Comparison of ENCODE assay signal across 10 cellular contexts in genomic region chr20:36624068-36624813, GRCh38. TPM values are rescaled to one million over a fixed set of nuclear protein-coding genes. Genes with fewer than 3 reads are reported as not detected.
A peak's percentile ranks its signal among the peaks of the same experiment; 100 is the strongest.
DNase-seq lines count a peak whose midpoint lies in the region; ATAC-seq and TF ChIP-seq lines count a peak whose summit lies in the region.
"Had no signal": no experiment of that assay in that cellular context is flagged by ENCODE, and none has a peak within 500 bp of the region (broad histone marks: within the 10 kb centered on the region; RNA-seq: fewer than 3 reads in every experiment).

No MANE protein-coding gene starts in this region.

- H3K4me1 ChIP-seq in GM23248 (ENCODE audit: insufficient read depth) (no peaks in the 10 kb centered on the region), Peyer's patch (peaks cover 0 to 1% (median 0%) of the 10 kb centered on the region in 4 donors), MM.1S (ENCODE audit: low read length) (no peaks in the 10 kb centered on the region)

- H3K27me3 ChIP-seq in GM23248 (replicated peaks; ENCODE audit: insufficient read depth) (no peaks in the 10 kb centered on the region), Peyer's patch (no peaks in the 10 kb centered on the region), MM.1S (replicated peaks; ENCODE audit: insufficient read depth, low read length) (no peaks in the 10 kb centered on the region)

- H3K27me3 Mint-ChIP-seq in nephron progenitor cell (ENCODE audit: low read depth, poor library complexity): peaks cover 4% of the 10 kb centered on the region

- no peak overlapping the region for H3K27ac ChIP-seq in GM23248
- H3K27ac ChIP-seq in Peyer's patch: peak overlapping the region in 2 of 4 donors; percentile 32 to 40
- H3K27ac ChIP-seq in MM.1S (ENCODE audit: low read length): no peak overlapping the region
- H3K27ac ChIP-seq: PC-9 had no signal

- H3K36me3 ChIP-seq in GM23248 (ENCODE audit: low read depth): no peaks in the 10 kb centered on the region
- H3K36me3 ChIP-seq in Peyer's patch: no peaks in the 10 kb centered on the region
- H3K36me3 ChIP-seq in MM.1S (replicated peaks; ENCODE audit: insufficient read depth, low read length): no peaks in the 10 kb centered on the region

- H3K9me3 ChIP-seq in GM23248 (ENCODE audit: low read depth) (no peaks in the 10 kb centered on the region), Peyer's patch (no peaks in the 10 kb centered on the region), MM.1S (replicated peaks; ENCODE audit: insufficient read depth, low read length) (no peaks in the 10 kb centered on the region)

- H3K4me2 ChIP-seq in GM23248 (ENCODE audit: unreplicated experiment): no peak overlapping the region
- no peak overlapping the region for H3K4me2 ChIP-seq in MM.1S (ENCODE audit: low read depth, low read length)
- H3K4me2 ChIP-seq: PC-9 had no signal

- peaks cover 29% of the 10 kb centered on the region for H3K4me1 Mint-ChIP-seq in nephron progenitor cell

- TF ChIP-seq POLR2A in Peyer's patch (IDR thresholded peaks at IDR 0.05): no peak
- no peak for TF ChIP-seq POLR2A in erythroblast (IDR thresholded peaks at IDR 0.05; ENCODE audit: low read length)

- H3K36me3 Mint-ChIP-seq in nephron progenitor cell (ENCODE audit: low read depth): no peaks in the 10 kb centered on the region

- H3K9ac ChIP-seq in GM23248 (no peak overlapping the region), MM.1S (ENCODE audit: low read length) (no peak overlapping the region)

- no peaks in the 10 kb centered on the region for H3F3A ChIP-seq in GM23248 (ENCODE audit: insufficient read depth)
- H3F3A ChIP-seq in MM.1S (ENCODE audit: insufficient read depth, low read length): no peaks in the 10 kb centered on the region

- no peaks in the 10 kb centered on the region for H3K79me2 ChIP-seq in GM23248 (ENCODE audit: insufficient read depth)
- no peaks in the 10 kb centered on the region for H3K79me2 ChIP-seq in MM.1S (ENCODE audit: low read length)

- H3K4me3 ChIP-seq in GM23248 (no peak overlapping the region), Peyer's patch (no peak overlapping the region), MM.1S (ENCODE audit: low read length) (no peak overlapping the region)
- H3K4me3 ChIP-seq: PC-9 had no signal

- 38 to 46% methylated on average over 13 of the region's 13 CpGs for WGBS in GM23248 (ENCODE audit: low coverage in 1 of 2, low lambda C conversion rate in 2 of 2, missing lambda C conversion rate in 2 of 2), 2 experiments

- peak overlapping the region; percentile 77 for H3K27ac Mint-ChIP-seq in nephron progenitor cell

- TF ChIP-seq CTCF in Peyer's patch (IDR thresholded peaks at IDR 0.05): peak in 3 of 6 experiments; percentile 29 to 39 (median 33)
- no peak for TF ChIP-seq CTCF in nephron progenitor cell (IDR thresholded peaks at IDR 0.05)
- no peak for TF ChIP-seq CTCF in MM.1S (IDR thresholded peaks at IDR 0.05; ENCODE audit: low read length)

- no peaks in the 10 kb centered on the region for H3K9me3 Mint-ChIP-seq in nephron progenitor cell

- in situ Hi-C loops in GM23248 (cut with MboI): no loop called here

- H4K20me1 ChIP-seq in GM23248 (ENCODE audit: insufficient read depth): no peaks in the 10 kb centered on the region
- no peaks in the 10 kb centered on the region for H4K20me1 ChIP-seq in MM.1S (ENCODE audit: insufficient read depth, low read length)

- H3K4me3 Mint-ChIP-seq in nephron progenitor cell: no peak overlapping the region

- no peaks in the 10 kb centered on the region for H3K9me2 ChIP-seq in GM23248 (ENCODE audit: insufficient read depth)
- no peaks in the 10 kb centered on the region for H3K9me2 ChIP-seq in MM.1S (replicated peaks; ENCODE audit: insufficient read depth, low read length)

- 0 out of 2 replicates have a peak overlapping the region, but pooled peaks have one; percentile 21 for H2AFZ ChIP-seq in GM23248
- H2AFZ ChIP-seq in MM.1S (ENCODE audit: low read length): no peak overlapping the region
- H2AFZ ChIP-seq: PC-9 had no signal

- no peak for DNase-seq in GM23248
- DNase-seq in Peyer's patch: peak in 2 of 3 donors; percentile 62 to 71
- DNase-seq in erythroblast (lab: John Stamatoyannopoulos, UW): peak; percentile 26 to 59
- no peak for DNase-seq in nephron progenitor cell
- no peak for DNase-seq in GOT3 (lab: John Stamatoyannopoulos, UW)
- DNase-seq in MM.1S: no peak
- DNase-seq: activated CD4-positive, alpha-beta T cell treated with anti-CD3 and anti-CD28 coated beads, Interleukin-2, amount 50 U/mL, for 4 hours had no signal

- ATAC-seq in GM21390 (IDR thresholded peaks at IDR 0.05; ENCODE audit: unreplicated experiment): no peak
- no peak for ATAC-seq in GM18907 (IDR thresholded peaks at IDR 0.05; ENCODE audit: unreplicated experiment)

RNA-seq across cellular contexts. Expression of gene RAB5IF, which starts 18.7 kb away (rescaled TPM):
- 115 and 134 TPM in 2 replicates for total RNA-seq in GM23248 (2014; rRNA removed; shearing (Covaris generic))
- polyA plus RNA-seq in GM23248 (2016; fragmentation: Nextera tagmentation; extraction: Ambion mirVana): 165 and 171 TPM in 2 replicates
- 100 to 1,000 TPM in 2 of 4 donors, 10 to 100 TPM in 2; 55.6 to 193 (median 105) TPM for total RNA-seq in Peyer's patch

RNA-seq across cellular contexts. Expression of gene SLA2, which starts 21.8 kb away (rescaled TPM):
- not detected in 2 replicates for total RNA-seq in GM23248 (2014; rRNA removed; shearing (Covaris generic))
- polyA plus RNA-seq in GM23248 (2016; fragmentation: Nextera tagmentation; extraction: Ambion mirVana): not detected in 2 replicates
- 1 to 10 TPM; 2.8 to 5.0 (median 3.6) TPM for total RNA-seq in Peyer's patch
- total RNA-seq: PC-9 had no signal

RNA-seq across cellular contexts. Expression of gene TGIF2, which starts 50.8 kb away (rescaled TPM):
- 4.9 and 9.3 TPM in 2 replicates for total RNA-seq in GM23248 (2014; rRNA removed; shearing (Covaris generic))
- 6.7 and 7.0 TPM in 2 replicates for polyA plus RNA-seq in GM23248 (2016; fragmentation: Nextera tagmentation; extraction: Ambion mirVana)
- total RNA-seq in Peyer's patch: 1 to 10 TPM; 2.6 to 8.4 (median 4.5) TPM

Comparison
In these comparisons a context has a peak if more than half of its experiments do, and no peak if none do; other contexts are left out.
1. DNase-seq: peak in Peyer's patch (2 of 3) and erythroblast (2 of 2); none in GM23248 (single experiment), nephron progenitor cell (single experiment), GOT3 (single experiment) and MM.1S (single experiment).